10 cellular contexts compared by ENCODE assay signal in genomic region chr2:26640331-26640745, GRCh38. TPM values are rescaled to one million over a fixed set of nuclear protein-coding genes. Genes with fewer than 3 reads are reported as not detected.
DNase-seq lines count a peak whose midpoint lies in the region; ATAC-seq, FAIRE-seq and TF ChIP-seq lines count a peak whose summit lies in the region.
"Had no signal": no experiment of that assay in that cellular context is flagged by ENCODE, and none has a peak within 500 bp of the region (broad histone marks: within the 10 kb centered on the region; RNA-seq: fewer than 3 reads in every experiment).

No MANE protein-coding gene starts in this region.

- no peaks in the 10 kb centered on the region for H3K9me3 ChIP-seq in spleen

- DNase-seq in activated CD4-positive, alpha-beta T cell treated with anti-CD3 and anti-CD28 coated beads, Interleukin-2, amount 10 ng/mL, durations not matched to agents 7 days and 5 days, result no peak
- DNase-seq in activated CD4-positive, alpha-beta T cell treated with anti-CD3 and anti-CD28 coated beads for 4 hours, result no peak
- peak; percentile 61 for DNase-seq in RCC 7860 (ENCODE audit: low spot score)
- DNase-seq in fibroblast of the conjunctiva (ENCODE audit: low read depth), result peak; percentile 28
- DNase-seq in spleen, result peak; percentile 73
- no peak for DNase-seq in NCI-H748 (lab: John Stamatoyannopoulos, UW; ENCODE audit: unreplicated experiment)
- DNase-seq in GM20000 (ENCODE audit: low spot score), result no peak
- no peak for DNase-seq in omental fat pad (ENCODE audit: low spot score)
- DNase-seq: cortex of kidney had no signal

- no peaks in the 10 kb centered on the region for H3K36me3 Mint-ChIP-seq in activated CD4-positive, alpha-beta T cell treated with anti-CD3 and anti-CD28 coated beads, Interleukin-2, amount 10 ng/mL, durations not matched to agents 7 days and 5 days (ENCODE audit: low read depth)

- TF ChIP-seq CTCF in spleen (IDR thresholded peaks at IDR 0.05 in 8 of 11, conservative IDR thresholded peaks at IDR 0.05 in 3 of 11), result no peak
- TF ChIP-seq CTCF in GM20000 (IDR thresholded peaks at IDR 0.05; ENCODE audit: extremely low read depth, missing control alignments), result no peak
- TF ChIP-seq CTCF in omental fat pad (IDR thresholded peaks at IDR 0.05), result no peak

- intact Hi-C loops in spleen (cut with DNase I; ENCODE audit: low total_unique reads), result no loop called here

- peaks cover 0 to 39% (median 0%) of the 10 kb centered on the region in 7 donors for H3K27me3 ChIP-seq in spleen (replicated peaks in 1 of 7)

- WGBS in spleen, 5 donors, result 20 to 28% (median 23%) methylated on average over 4 to 8 of the region's 8 CpGs

- no peak overlapping the region for H3K27ac ChIP-seq in spleen

- peak overlapping the region; percentile 11 for H3K27ac Mint-ChIP-seq in activated CD4-positive, alpha-beta T cell treated with anti-CD3 and anti-CD28 coated beads, Interleukin-2, amount 10 ng/mL, durations not matched to agents 7 days and 5 days

- H3K4me1 ChIP-seq in spleen, result peaks cover 0 to 10% (median 7%) of the 10 kb centered on the region in 6 donors

- FAIRE-seq in RCC 7860 (lab: Jason Lieb, UNC), result peak; percentile 8
- FAIRE-seq: A204.1 had no signal

- no peaks in the 10 kb centered on the region for H3K9me3 Mint-ChIP-seq in activated CD4-positive, alpha-beta T cell treated with anti-CD3 and anti-CD28 coated beads, Interleukin-2, amount 10 ng/mL, durations not matched to agents 7 days and 5 days

- H3K4me3 ChIP-seq in spleen, result no peak overlapping the region

- H3K36me3 ChIP-seq in spleen, result no peaks in the 10 kb centered on the region

- peaks cover 30% of the 10 kb centered on the region for H3K27me3 Mint-ChIP-seq in activated CD4-positive, alpha-beta T cell treated with anti-CD3 and anti-CD28 coated beads, Interleukin-2, amount 10 ng/mL, durations not matched to agents 7 days and 5 days

- no peak for TF ChIP-seq POLR2A in spleen (IDR thresholded peaks at IDR 0.05)

- no peak for ATAC-seq in omental fat pad (ENCODE audit: low FRiP score)

- CTCF ChIA-PET in activated CD4-positive, alpha-beta T cell treated with anti-CD3 and anti-CD28 coated beads, Interleukin-2, amount 10 ng/mL, durations not matched to agents 7 days and 5 days (lab: Charles Lee), result no interaction called here

- H3K4me1 Mint-ChIP-seq in activated CD4-positive, alpha-beta T cell treated with anti-CD3 and anti-CD28 coated beads, Interleukin-2, amount 10 ng/mL, durations not matched to agents 7 days and 5 days, result peaks cover 3% of the 10 kb centered on the region

- POLR2A ChIA-PET in activated CD4-positive, alpha-beta T cell treated with anti-CD3 and anti-CD28 coated beads, Interleukin-2, amount 10 ng/mL, durations not matched to agents 7 days and 5 days (lab: Charles Lee), result no interaction called here

- H3K4me3 Mint-ChIP-seq in activated CD4-positive, alpha-beta T cell treated with anti-CD3 and anti-CD28 coated beads, Interleukin-2, amount 10 ng/mL, durations not matched to agents 7 days and 5 days, result no peak overlapping the region

RNA-seq across cellular contexts. Expression of gene CIB4, which starts 0.8 kb away (rescaled TPM):
- total RNA-seq in activated CD4-positive, alpha-beta T cell treated with anti-CD3 and anti-CD28 coated beads, Interleukin-2, amount 10 ng/mL, durations not matched to agents 7 days and 5 days, result not detected
- not detected for total RNA-seq in spleen
- polyA plus RNA-seq in spleen, result not detected
- total RNA-seq in omental fat pad, result not detected

RNA-seq across cellular contexts. Expression of gene KCNK3, which starts 52.2 kb away (rescaled TPM):
- total RNA-seq in activated CD4-positive, alpha-beta T cell treated with anti-CD3 and anti-CD28 coated beads, Interleukin-2, amount 10 ng/mL, durations not matched to agents 7 days and 5 days, result not detected
- 1 to 10 TPM; 1.1 to 6.0 (median 2.9) TPM for total RNA-seq in spleen
- 1 to 10 TPM in 1 of 3 donors, under 1 TPM in 2; 0.61 to 1.2 (median 0.83) TPM for polyA plus RNA-seq in spleen
- 1 to 10 TPM; 1.6 to 7.7 (median 3.5) TPM for total RNA-seq in omental fat pad

Comparison
In these comparisons a context has a peak if more than half of its experiments do, and no peak if none do; other contexts are left out.
1. DNase-seq: peak in RCC 7860 (single experiment), fibroblast of the conjunctiva (single experiment) and spleen (single experiment); none in activated CD4-positive, alpha-beta T cell treated with anti-CD3 and anti-CD28 coated beads, Interleukin-2, amount 10 ng/mL, durations not matched to agents 7 days and 5 days (single experiment), activated CD4-positive, alpha-beta T cell treated with anti-CD3 and anti-CD28 coated beads for 4 hours (0 of 2), NCI-H748 (single experiment), GM20000 (single experiment) and omental fat pad (single experiment).